In genomic region chr10:7797582-7797981, GRCh38 we compare ENCODE assay signal across 11 cellular contexts. TPM values are rescaled to one million over a fixed set of nuclear protein-coding genes. Genes with fewer than 3 reads are reported as not detected.
DNase-seq lines count a peak whose midpoint lies in the region; ATAC-seq and TF ChIP-seq lines count a peak whose summit lies in the region.
"Had no signal": no experiment of that assay in that cellular context is flagged by ENCODE, and none has a peak within 500 bp of the region (broad histone marks: within the 10 kb centered on the region; RNA-seq: fewer than 3 reads in every experiment).

No MANE protein-coding gene starts in this region.

- H3K4me1 ChIP-seq in left lung, result peaks cover 3 to 25% of the 10 kb centered on the region in 2 donors

- peaks cover 73% of the 10 kb centered on the region for H3K36me3 ChIP-seq in MG63
- H3K36me3 ChIP-seq in left lung, result peaks cover 0 to 60% of the 10 kb centered on the region in 2 donors

- H3K27me3 ChIP-seq in MG63 (no peaks in the 10 kb centered on the region), left lung (no peaks in the 10 kb centered on the region)

- H3K4me3 ChIP-seq in MG63, result no peak overlapping the region
- H3K4me3 ChIP-seq in left lung, result no peak overlapping the region

- H3K9me3 ChIP-seq in MG63, result no peaks in the 10 kb centered on the region
- H3K9me3 ChIP-seq in left lung, result no peaks in the 10 kb centered on the region

- TF ChIP-seq CTCF in left lung (IDR thresholded peaks at IDR 0.05), result no peak

- peak; percentile 90 for DNase-seq in AG20443 (ENCODE audit: low spot score)
- peak; percentile 76 for DNase-seq in MG63
- peak; percentile 95 for DNase-seq in astrocyte of the hippocampus (ENCODE audit: low read depth, low spot score)
- peak in 1 of 2 donors; percentile 43 for DNase-seq in left lung
- no peak for DNase-seq in NCI-H2171 treated with DMSO at 0.1 percent for 48 hours (lab: John Stamatoyannopoulos, UW)
- no peak for DNase-seq in NCI-H1436 (lab: John Stamatoyannopoulos, UW)
- DNase-seq: activated effector memory CD4-positive, alpha-beta T cell treated with Interleukin-2 at 50 U/mL for 16 hours; retina; SHP77 treated with DMSO at 0.1 percent for 48 hours had no signal

- intact Hi-C loops in left lung (cut with DNase I), result no loop called here

- H3K27ac ChIP-seq in left lung, result no peak overlapping the region

- peak; percentile 71 for ATAC-seq in left lung
- ATAC-seq in GM21737 (IDR thresholded peaks at IDR 0.05; ENCODE audit: unreplicated experiment), result no peak
- ATAC-seq in GM21717 (IDR thresholded peaks at IDR 0.05; ENCODE audit: unreplicated experiment), result no peak

RNA-seq across cellular contexts. Expression of gene ATP5F1C, which starts 9.6 kb away (rescaled TPM):
- 499 and 516 TPM in 2 replicates for total RNA-seq in MG63 (2014; rRNA removed; shearing (Covaris generic); ENCODE audit: low replicate concordance)
- 100 to 1,000 TPM; 177 to 208 TPM for total RNA-seq in left lung

RNA-seq across cellular contexts. Expression of gene KIN, which starts 9.8 kb away (rescaled TPM):
- 13.0 and 34.8 TPM in 2 replicates for total RNA-seq in MG63 (2014; rRNA removed; shearing (Covaris generic); ENCODE audit: low replicate concordance)
- 10 to 100 TPM in 1 of 2 donors, 1 to 10 TPM in 1; 9.3 to 10.4 TPM for total RNA-seq in left lung

RNA-seq across cellular contexts. Expression of gene TAF3, which starts 20.7 kb away (rescaled TPM):
- 0.92 and 4.4 TPM in 2 replicates for total RNA-seq in MG63 (2014; rRNA removed; shearing (Covaris generic); ENCODE audit: low replicate concordance)
- 1 to 10 TPM; 7.0 to 8.1 TPM for total RNA-seq in left lung

Comparison
In these comparisons a context has a peak if more than half of its experiments do, and no peak if none do; other contexts are left out.
1. DNase-seq: peak in AG20443 (single experiment), MG63 (single experiment) and astrocyte of the hippocampus (single experiment); none in NCI-H2171 treated with DMSO at 0.1 percent for 48 hours (single experiment) and NCI-H1436 (single experiment).